15 cellular contexts compared by ENCODE assay signal in the genomic region with DNA sequence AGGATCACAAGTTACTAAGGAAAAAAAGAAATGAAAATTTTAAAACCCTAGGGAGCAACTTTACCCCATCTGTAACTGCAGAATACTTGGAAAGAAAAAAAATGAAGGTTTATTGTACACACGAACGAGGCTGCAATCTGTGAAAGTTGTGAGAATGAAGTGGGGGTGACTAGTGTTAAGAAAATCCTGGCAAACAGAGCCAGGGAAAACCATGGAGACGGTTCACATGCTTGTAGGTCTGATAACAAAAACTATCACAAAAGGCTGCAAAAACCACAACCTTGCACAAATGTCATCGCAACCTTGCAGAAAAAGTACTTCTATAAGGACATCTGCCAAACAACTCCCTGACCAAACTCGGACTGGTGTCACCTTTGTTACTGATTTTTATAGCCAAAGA. TPM values are rescaled to one million over a fixed set of nuclear protein-coding genes. Genes with fewer than 3 reads are reported as not detected.
"Had no signal": no experiment of that assay in that cellular context is flagged by ENCODE, and none has a peak within 500 bp of the region (broad histone marks: within the 10 kb centered on the region; RNA-seq: fewer than 3 reads in every experiment).

No MANE protein-coding gene starts in this region.

RNA-seq across cellular contexts. Expression of a gene that starts 26.8 kb away (rescaled TPM):
- polyA plus RNA-seq: immature natural killer cell had no signal

RNA-seq across cellular contexts. Expression of a gene that starts 42.5 kb away (rescaled TPM):
- total RNA-seq: colonic mucosa, dermis blood vessel endothelial cell, foreskin keratinocyte, kidney, left cardiac atrium, left ventricle myocardium inferior, lower lobe of right lung, omental fat pad, pulmonary artery endothelial cell, sciatic nerve, subcutaneous adipose tissue, tibial nerve, upper lobe of right lung, vagina had no signal
- polyA plus RNA-seq: foreskin keratinocyte, immature natural killer cell had no signal
